In the genomic region with DNA sequence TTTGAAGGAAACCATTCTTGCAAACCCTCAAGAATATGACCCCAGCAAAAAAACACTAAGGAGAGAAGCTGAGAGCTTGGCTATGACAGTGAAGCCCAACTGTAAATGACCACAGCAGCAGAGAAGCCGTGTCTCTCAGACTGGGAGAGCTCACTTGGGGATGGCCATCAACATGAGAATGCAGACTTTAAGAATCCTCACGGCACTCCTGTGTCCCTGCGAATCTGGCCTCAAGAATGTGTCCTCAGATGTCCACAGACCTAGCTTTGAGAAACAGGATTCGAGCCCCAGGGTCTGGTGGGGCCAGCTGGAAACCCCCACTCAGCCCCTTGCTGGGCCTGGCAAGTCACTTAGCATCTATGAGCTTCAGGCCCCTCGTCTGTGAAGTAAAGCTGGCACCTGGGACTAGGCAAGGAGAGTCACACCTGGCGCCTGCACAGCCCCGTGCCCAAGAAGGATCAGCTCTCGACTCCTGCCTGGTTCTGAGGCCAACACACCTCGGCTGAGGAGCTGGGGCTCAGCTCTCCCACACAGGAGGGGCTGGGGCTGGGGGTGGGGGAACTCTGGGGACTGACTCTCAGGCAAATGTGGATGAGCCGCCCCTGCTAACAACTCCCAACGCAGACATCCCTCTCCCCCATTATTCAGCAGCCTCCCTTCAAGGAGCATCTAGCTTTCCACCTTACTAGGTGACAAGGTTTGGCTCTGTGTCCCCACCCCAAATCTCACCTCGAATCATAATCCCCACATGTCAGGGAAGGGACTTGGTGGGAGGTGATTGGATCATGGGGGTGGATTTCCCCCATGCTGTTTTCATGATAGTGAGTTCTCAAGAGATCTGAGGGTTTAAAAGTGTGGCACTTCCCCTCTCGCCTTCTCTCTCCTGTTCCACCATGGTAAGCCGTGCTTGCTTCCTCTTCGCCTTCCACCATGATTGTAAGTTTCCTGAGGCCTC, we compare ENCODE assay signal across 20 cellular contexts.
"Had no signal": no experiment of that assay in that cellular context is flagged by ENCODE, and none has a peak within 500 bp of the region (broad histone marks: within the 10 kb centered on the region; RNA-seq: fewer than 3 reads in every experiment).

No MANE protein-coding gene starts in this region.

- H3K4me3 Mint-ChIP-seq: effector memory CD8-positive, alpha-beta T cell; natural killer cell; stimulated activated naive B cell treated with anti-CD40 and anti-IgM and Interleukin-4, amounts not matched to agents 10 μg/mL and 1 μg/mL and 100 μg/mL, for 72 hours; stimulated activated naive CD8-positive, alpha-beta T cell treated with anti-CD3 and anti-CD28 coated beads, Interleukin-15, Interleukin-2, amounts not matched to agents 100 ng/mL and 50 ng/mL, for 24 hours had no signal

- H3K9me3 ChIP-seq: heart right ventricle, lower lobe of right lung, neutrophil, pancreas, right lobe of liver, suprapubic skin, transverse colon, upper lobe of right lung, uterus had no signal

- H3K27me3 Mint-ChIP-seq: stimulated activated naive CD8-positive, alpha-beta T cell treated with anti-CD3 and anti-CD28 coated beads, Interleukin-15, Interleukin-2, amounts not matched to agents 100 ng/mL and 50 ng/mL, for 24 hours had no signal

- H3K9me3 Mint-ChIP-seq: effector memory CD8-positive, alpha-beta T cell; natural killer cell; stimulated activated naive CD8-positive, alpha-beta T cell treated with anti-CD3 and anti-CD28 coated beads, Interleukin-15, Interleukin-2, amounts not matched to agents 100 ng/mL and 50 ng/mL, for 24 hours had no signal

- ATAC-seq: effector memory CD8-positive, alpha-beta T cell; heart right ventricle; left ventricle myocardium superior; lower lobe of right lung; natural killer cell; pancreas; right lobe of liver; stimulated activated naive B cell treated with anti-CD40 and anti-IgM and Interleukin-4, amounts not matched to agents 10 μg/mL and 1 μg/mL and 100 μg/mL, for 72 hours; upper lobe of right lung had no signal

- H3K27me3 ChIP-seq: pancreas, right lobe of liver, transverse colon, upper lobe of right lung, uterus had no signal

- DNase-seq: cortex of kidney; effector memory CD8-positive, alpha-beta T cell; heart right ventricle; hippocampal formation; kidney glomerular epithelial cell; left ventricle myocardium superior; lower lobe of right lung; natural killer cell; pancreas; right lobe of liver; small intestine; stimulated activated CD4-positive, alpha-beta T cell treated with anti-CD3 and anti-CD28 coated beads, Interleukin-15, amount 100 ng/mL, for 24 hours; stimulated activated CD4-positive, alpha-beta T cell treated with anti-CD3 and anti-CD28 coated beads, Interleukin-2, amount 100 ng/mL, for 48 hours; stimulated activated naive B cell treated with anti-CD40 and anti-IgM and Interleukin-4, amounts not matched to agents 10 μg/mL and 1 μg/mL and 100 μg/mL, for 72 hours; transverse colon; upper lobe of right lung; uterus had no signal

- H3K27ac ChIP-seq: heart right ventricle, lower lobe of right lung, neutrophil, pancreas, right lobe of liver, suprapubic skin, transverse colon, upper lobe of right lung, uterus had no signal

- H3K4me1 ChIP-seq: heart right ventricle, lower lobe of right lung, pancreas, right lobe of liver, suprapubic skin, transverse colon, upper lobe of right lung, uterus had no signal

- H3K27ac Mint-ChIP-seq: effector memory CD8-positive, alpha-beta T cell; natural killer cell; stimulated activated naive CD8-positive, alpha-beta T cell treated with anti-CD3 and anti-CD28 coated beads, Interleukin-15, Interleukin-2, amounts not matched to agents 100 ng/mL and 50 ng/mL, for 24 hours had no signal

- H3K36me3 ChIP-seq: heart right ventricle, lower lobe of right lung, neutrophil, pancreas, right lobe of liver, suprapubic skin, transverse colon, upper lobe of right lung, uterus had no signal

- H3K36me3 Mint-ChIP-seq: natural killer cell had no signal

- H3K4me3 ChIP-seq: heart right ventricle, lower lobe of right lung, pancreas, right lobe of liver, suprapubic skin, transverse colon, upper lobe of right lung, uterus had no signal
